ENCODE assay signal across 1 cellular context in the genomic region with DNA sequence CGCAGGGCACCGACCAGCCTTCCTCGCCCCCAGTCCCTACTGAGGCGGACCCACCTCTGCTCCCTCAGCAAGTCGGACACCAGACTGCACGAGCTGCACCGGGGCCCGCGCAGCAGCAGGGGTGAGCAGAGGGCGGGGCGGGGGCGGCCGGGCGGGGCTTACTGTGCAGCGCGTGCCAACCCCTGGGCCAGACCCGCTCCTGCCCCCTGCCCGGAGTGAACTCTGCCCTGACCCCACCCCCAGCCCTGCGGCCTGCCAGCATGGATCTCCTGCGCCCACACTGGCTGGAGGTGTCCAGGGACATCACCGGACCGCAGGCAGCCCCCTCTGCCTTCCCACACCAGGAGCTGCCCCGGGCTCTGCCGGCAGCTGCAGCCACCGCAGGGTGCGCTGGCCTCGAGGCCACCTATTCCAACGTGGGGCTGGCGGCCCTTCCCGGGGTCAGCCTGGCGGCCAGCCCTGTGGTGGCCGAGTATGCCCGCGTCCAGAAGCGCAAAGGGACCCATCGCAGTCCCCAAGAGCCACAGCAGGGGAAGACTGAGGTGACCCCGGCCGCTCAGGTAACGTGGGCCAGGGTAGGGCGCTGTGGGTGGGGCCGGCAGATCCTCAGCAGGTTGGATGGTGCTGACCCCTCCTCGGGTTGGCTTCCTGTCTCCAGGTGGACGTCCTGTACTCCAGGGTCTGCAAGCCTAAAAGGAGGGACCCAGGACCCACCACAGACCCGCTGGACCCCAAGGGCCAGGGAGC.
A peak's percentile ranks its signal among the peaks of the same experiment; 100 is the strongest.
TF ChIP-seq lines count a peak whose summit lies in the region.

No MANE protein-coding gene starts in this region.

TF ChIP-seq in HepG2, 621 proteins besides CTCF, POLR2A, EP300 and RAD21 (continued from another document and continues in another):
- TF ChIP-seq, protein P1, sequence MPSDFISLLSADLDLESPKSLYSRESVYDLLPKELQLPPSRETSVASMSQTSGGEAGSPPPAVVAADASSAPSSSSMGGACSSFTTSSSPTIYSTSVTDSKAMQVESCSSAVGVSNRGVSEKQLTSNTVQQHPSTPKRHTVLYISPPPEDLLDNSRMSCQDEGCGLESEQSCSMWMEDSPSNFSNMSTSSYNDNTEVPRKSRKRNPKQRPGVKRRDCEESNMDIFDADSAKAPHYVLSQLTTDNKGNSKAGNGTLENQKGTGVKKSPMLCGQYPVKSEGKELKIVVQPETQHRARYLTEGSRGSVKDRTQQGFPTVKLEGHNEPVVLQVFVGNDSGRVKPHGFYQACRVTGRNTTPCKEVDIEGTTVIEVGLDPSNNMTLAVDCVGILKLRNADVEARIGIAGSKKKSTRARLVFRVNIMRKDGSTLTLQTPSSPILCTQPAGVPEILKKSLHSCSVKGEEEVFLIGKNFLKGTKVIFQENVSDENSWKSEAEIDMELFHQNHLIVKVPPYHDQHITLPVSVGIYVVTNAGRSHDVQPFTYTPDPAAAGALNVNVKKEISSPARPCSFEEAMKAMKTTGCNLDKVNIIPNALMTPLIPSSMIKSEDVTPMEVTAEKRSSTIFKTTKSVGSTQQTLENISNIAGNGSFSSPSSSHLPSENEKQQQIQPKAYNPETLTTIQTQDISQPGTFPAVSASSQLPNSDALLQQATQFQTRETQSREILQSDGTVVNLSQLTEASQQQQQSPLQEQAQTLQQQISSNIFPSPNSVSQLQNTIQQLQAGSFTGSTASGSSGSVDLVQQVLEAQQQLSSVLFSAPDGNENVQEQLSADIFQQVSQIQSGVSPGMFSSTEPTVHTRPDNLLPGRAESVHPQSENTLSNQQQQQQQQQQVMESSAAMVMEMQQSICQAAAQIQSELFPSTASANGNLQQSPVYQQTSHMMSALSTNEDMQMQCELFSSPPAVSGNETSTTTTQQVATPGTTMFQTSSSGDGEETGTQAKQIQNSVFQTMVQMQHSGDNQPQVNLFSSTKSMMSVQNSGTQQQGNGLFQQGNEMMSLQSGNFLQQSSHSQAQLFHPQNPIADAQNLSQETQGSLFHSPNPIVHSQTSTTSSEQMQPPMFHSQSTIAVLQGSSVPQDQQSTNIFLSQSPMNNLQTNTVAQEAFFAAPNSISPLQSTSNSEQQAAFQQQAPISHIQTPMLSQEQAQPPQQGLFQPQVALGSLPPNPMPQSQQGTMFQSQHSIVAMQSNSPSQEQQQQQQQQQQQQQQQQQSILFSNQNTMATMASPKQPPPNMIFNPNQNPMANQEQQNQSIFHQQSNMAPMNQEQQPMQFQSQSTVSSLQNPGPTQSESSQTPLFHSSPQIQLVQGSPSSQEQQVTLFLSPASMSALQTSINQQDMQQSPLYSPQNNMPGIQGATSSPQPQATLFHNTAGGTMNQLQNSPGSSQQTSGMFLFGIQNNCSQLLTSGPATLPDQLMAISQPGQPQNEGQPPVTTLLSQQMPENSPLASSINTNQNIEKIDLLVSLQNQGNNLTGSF (CRISPR knock-in tag; IDR thresholded peaks at IDR 0.05), result peak; percentile 47
- TF ChIP-seq POGZ (CRISPR knock-in tag; IDR thresholded peaks at IDR 0.05), result peak; percentile 22; the same call in 1 of the 2 replicates
- no peak; the same call in none of the 2 replicates for TF ChIP-seq KLF15 (CRISPR knock-in tag; IDR thresholded peaks at IDR 0.05; ENCODE audit: borderline replicate concordance)
- TF ChIP-seq, protein P2, sequence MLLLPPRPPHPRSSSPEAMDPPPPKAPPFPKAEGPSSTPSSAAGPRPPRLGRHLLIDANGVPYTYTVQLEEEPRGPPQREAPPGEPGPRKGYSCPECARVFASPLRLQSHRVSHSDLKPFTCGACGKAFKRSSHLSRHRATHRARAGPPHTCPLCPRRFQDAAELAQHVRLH (CRISPR knock-in tag; IDR thresholded peaks at IDR 0.05; ENCODE audit: borderline replicate concordance, low read depth), result peak; percentile 80; the same call in 1 of the 2 replicates
- TF ChIP-seq ATRX (CRISPR knock-in tag; IDR thresholded peaks at IDR 0.05; ENCODE audit: borderline replicate concordance), result no peak
- 0 out of 2 replicates have a peak, but pooled peaks have one; percentile 18 for TF ChIP-seq SMYD3 (CRISPR knock-in tag; IDR thresholded peaks at IDR 0.05)
- peak; percentile 66; the same call in 1 of the 2 replicates for TF ChIP-seq CHCHD3 (CRISPR knock-in tag; IDR thresholded peaks at IDR 0.05)
- peak; percentile 40; the same call in 1 of the 2 replicates for TF ChIP-seq ZBTB8A (CRISPR knock-in tag; IDR thresholded peaks at IDR 0.05; ENCODE audit: borderline replicate concordance, low read depth)
- TF ChIP-seq HNRNPL (IDR thresholded peaks at IDR 0.05; ENCODE audit: low read depth, low read length), result peak; percentile 98
- TF ChIP-seq NFRKB (IDR thresholded peaks at IDR 0.05), result no peak
- peak; percentile 13 for TF ChIP-seq ZEB1 (IDR thresholded peaks at IDR 0.05; ENCODE audit: insufficient replicate concordance, low read depth)
- 0 out of 2 replicates have a peak, but pooled peaks have one; percentile 37 for TF ChIP-seq ATAD3A (CRISPR knock-in tag; IDR thresholded peaks at IDR 0.05)
- TF ChIP-seq ZNF510 (CRISPR knock-in tag; IDR thresholded peaks at IDR 0.05; ENCODE audit: low read depth), result peak; percentile 83; the same call in 1 of the 2 replicates
- peak; percentile 79 for TF ChIP-seq ISL2 (CRISPR knock-in tag; IDR thresholded peaks at IDR 0.05)
- peak; percentile 59; the same call in 1 of the 2 replicates for TF ChIP-seq CBX5 (CRISPR knock-in tag; IDR thresholded peaks at IDR 0.05; ENCODE audit: borderline replicate concordance)
- TF ChIP-seq, protein P3, sequence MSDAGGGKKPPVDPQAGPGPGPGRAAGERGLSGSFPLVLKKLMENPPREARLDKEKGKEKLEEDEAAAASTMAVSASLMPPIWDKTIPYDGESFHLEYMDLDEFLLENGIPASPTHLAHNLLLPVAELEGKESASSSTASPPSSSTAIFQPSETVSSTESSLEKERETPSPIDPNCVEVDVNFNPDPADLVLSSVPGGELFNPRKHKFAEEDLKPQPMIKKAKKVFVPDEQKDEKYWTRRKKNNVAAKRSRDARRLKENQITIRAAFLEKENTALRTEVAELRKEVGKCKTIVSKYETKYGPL (CRISPR knock-in tag; IDR thresholded peaks at IDR 0.05), result no peak; the same call in 1 of the 2 replicates
- TF ChIP-seq MYC (CRISPR knock-in tag; IDR thresholded peaks at IDR 0.05; ENCODE audit: borderline replicate concordance), result peak; percentile 94
- TF ChIP-seq, protein P4, sequence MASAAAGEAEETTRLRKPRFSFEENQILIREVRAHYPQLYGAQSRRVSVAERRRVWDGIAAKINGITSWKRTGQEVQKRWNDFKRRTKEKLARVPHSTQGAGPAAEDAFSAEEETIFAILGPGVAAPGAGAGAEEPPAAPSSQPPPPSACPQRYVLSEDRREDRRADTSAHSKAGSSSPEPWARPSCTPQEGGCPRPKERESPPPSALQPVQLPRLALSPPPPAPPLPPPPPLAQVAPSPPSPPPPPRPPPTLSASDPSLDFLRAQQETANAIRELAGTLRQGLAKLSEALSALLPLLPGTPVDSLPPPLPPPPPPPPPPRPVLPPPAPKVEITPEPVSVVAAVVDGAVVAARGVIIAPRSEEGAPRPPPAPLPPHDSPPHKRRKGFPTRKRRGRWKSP (CRISPR knock-in tag; IDR thresholded peaks at IDR 0.05), result 0 out of 2 replicates have a peak, but pooled peaks have one; percentile 15
- TF ChIP-seq, protein P5, sequence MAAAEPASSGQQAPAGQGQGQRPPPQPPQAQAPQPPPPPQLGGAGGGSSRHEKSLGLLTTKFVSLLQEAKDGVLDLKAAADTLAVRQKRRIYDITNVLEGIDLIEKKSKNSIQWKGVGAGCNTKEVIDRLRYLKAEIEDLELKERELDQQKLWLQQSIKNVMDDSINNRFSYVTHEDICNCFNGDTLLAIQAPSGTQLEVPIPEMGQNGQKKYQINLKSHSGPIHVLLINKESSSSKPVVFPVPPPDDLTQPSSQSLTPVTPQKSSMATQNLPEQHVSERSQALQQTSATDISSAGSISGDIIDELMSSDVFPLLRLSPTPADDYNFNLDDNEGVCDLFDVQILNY (CRISPR knock-in tag; conservative IDR thresholded peaks at IDR 0.05), result no peak
- TF ChIP-seq ZFP36L1 (CRISPR knock-in tag; IDR thresholded peaks at IDR 0.05), result no peak
- TF ChIP-seq ZNF672 (CRISPR knock-in tag; IDR thresholded peaks at IDR 0.05), result peak; percentile 95
- TF ChIP-seq, protein P6, sequence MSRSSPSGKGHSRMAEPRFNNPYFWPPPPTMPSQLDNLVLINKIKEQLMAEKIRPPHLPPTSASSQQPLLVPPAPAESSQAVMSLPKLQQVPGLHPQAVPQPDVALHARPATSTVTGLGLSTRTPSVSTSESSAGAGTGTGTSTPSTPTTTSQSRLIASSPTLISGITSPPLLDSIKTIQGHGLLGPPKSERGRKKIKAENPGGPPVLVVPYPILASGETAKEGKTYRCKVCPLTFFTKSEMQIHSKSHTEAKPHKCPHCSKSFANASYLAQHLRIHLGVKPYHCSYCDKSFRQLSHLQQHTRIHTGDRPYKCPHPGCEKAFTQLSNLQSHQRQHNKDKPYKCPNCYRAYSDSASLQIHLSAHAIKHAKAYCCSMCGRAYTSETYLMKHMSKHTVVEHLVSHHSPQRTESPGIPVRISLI (CRISPR knock-in tag; IDR thresholded peaks at IDR 0.05; ENCODE audit: borderline replicate concordance), result peak; percentile 85
- TF ChIP-seq ZMYM4 (CRISPR knock-in tag; IDR thresholded peaks at IDR 0.05), result peak; percentile 72
- peak; percentile 78 for TF ChIP-seq YY1 (IDR thresholded peaks at IDR 0.05; ENCODE audit: insufficient read depth, insufficient replicate concordance, low read depth, low read length)
- TF ChIP-seq, protein P7, sequence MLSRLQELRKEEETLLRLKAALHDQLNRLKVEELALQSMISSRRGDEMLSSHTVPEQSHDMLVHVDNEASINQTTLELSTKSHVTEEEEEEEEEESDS (CRISPR knock-in tag; IDR thresholded peaks at IDR 0.05; ENCODE audit: borderline replicate concordance), result no peak
- no peak for TF ChIP-seq FOXP1 (IDR thresholded peaks at IDR 0.05)
- TF ChIP-seq FOXP1 (CRISPR knock-in tag; IDR thresholded peaks at IDR 0.05), result no peak
- peak; percentile 82; the same call in 1 of the 2 replicates for TF ChIP-seq ZNF614 (CRISPR knock-in tag; IDR thresholded peaks at IDR 0.05; ENCODE audit: borderline replicate concordance)
- peak; percentile 71 for TF ChIP-seq ZNF264 (CRISPR knock-in tag; IDR thresholded peaks at IDR 0.05)
- TF ChIP-seq, protein P8, sequence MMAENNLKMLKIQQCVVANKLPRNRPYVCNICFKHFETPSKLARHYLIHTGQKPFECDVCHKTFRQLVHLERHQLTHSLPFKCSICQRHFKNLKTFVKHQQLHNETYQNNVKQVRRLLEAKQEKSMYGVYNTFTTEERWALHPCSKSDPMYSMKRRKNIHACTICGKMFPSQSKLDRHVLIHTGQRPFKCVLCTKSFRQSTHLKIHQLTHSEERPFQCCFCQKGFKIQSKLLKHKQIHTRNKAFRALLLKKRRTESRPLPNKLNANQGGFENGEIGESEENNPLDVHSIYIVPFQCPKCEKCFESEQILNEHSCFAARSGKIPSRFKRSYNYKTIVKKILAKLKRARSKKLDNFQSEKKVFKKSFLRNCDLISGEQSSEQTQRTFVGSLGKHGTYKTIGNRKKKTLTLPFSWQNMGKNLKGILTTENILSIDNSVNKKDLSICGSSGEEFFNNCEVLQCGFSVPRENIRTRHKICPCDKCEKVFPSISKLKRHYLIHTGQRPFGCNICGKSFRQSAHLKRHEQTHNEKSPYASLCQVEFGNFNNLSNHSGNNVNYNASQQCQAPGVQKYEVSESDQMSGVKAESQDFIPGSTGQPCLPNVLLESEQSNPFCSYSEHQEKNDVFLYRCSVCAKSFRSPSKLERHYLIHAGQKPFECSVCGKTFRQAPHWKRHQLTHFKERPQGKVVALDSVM (CRISPR knock-in tag; IDR thresholded peaks at IDR 0.05), result no peak
- peak; percentile 99 for TF ChIP-seq ZNF674 (CRISPR knock-in tag; IDR thresholded peaks at IDR 0.05; ENCODE audit: low read depth)
- TF ChIP-seq MLLT10 (CRISPR knock-in tag; IDR thresholded peaks at IDR 0.05), result peak; percentile 65; the same call in 1 of the 2 replicates
- no peak for TF ChIP-seq RAD51 (IDR thresholded peaks at IDR 0.05; ENCODE audit: borderline replicate concordance)
- peak; percentile 99; the same call in 1 of the 2 replicates for TF ChIP-seq ZNF34 (CRISPR knock-in tag; IDR thresholded peaks at IDR 0.05; ENCODE audit: borderline replicate concordance)
- no peak; the same call in 1 of the 2 replicates for TF ChIP-seq NFIC (IDR thresholded peaks at IDR 0.05; ENCODE audit: low read length)
